13 cellular contexts compared by ENCODE assay signal in the genomic region with DNA sequence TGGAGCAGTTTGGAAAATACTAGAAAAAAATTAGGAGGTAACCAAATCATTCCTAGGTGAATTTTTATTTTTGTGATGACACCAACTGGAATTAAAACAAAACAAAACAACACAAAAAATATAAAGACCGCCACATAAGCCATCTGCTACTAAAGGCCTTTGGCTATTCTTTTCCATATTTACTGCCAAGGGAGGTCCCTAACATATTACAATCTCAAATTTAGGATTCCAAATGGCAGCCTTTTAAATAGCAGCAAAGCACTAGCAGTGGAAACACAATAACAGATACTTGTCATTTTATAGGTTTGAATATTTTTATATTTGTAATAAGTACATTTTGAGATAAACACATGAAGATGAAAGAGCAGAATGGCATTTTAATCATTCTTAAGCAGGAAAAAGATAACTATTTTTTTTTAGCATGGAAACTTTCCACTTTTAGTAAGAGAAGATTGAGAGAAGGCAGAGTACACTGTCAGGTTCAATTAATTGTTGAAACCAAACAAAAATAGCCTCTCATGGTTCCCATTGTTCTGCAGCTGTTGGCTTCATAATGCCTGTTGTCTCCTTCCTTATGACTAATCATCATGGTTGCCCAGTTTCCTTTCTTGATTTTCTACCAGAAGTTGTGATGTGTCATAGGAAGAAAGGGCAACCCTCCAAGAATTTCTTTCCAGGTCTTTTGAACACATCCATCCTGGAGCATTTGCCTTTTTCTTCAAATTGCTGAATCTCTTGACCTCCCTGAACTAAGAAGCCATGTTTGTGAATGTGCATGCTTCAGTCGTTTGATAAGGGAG.
DNase-seq lines count a peak whose midpoint lies in the region; ATAC-seq and TF ChIP-seq lines count a peak whose summit lies in the region.
"Had no signal": no experiment of that assay in that cellular context is flagged by ENCODE, and none has a peak within 500 bp of the region (broad histone marks: within the 10 kb centered on the region; RNA-seq: fewer than 3 reads in every experiment).

No MANE protein-coding gene starts in this region.

- POLR2A ChIA-PET in activated CD8-positive, alpha-beta T cell treated with anti-CD3 and anti-CD28 coated beads for 36 hours (lab: Charles Lee): no interaction called here

- DNase-seq in AG10803 (ENCODE audit: low read depth): peak; percentile 84
- no peak for DNase-seq in endodermal cell
- no peak for DNase-seq in activated CD4-positive, alpha-beta T cell treated with anti-CD3 and anti-CD28 coated beads, Interleukin-2, amount 10 ng/mL, durations not matched to agents 24 days and 14 days
- DNase-seq in KBM-7: no peak
- no peak for DNase-seq in activated CD8-positive, alpha-beta T cell treated with anti-CD3 and anti-CD28 coated beads for 36 hours
- DNase-seq: activated gamma-delta T cell treated with Interleukin-2 at 50 U/mL for 16 hours, Calu3, NCI-H187 treated with DMSO at 0.1 percent for 48 hours, nucleus accumbens had no signal

- WGBS in endodermal cell (ENCODE audit: insufficient coverage in 1 of 2, insufficient read length in 1 of 2), 2 experiments: 81% methylated on average over 2 of the region's 2 CpGs; no CpG with 5 or more reads in 1 of the 2 experiments
- WGBS in mesodermal cell (ENCODE audit: insufficient coverage in 2 of 2), 2 experiments: 60 to 86% methylated on average over 1 to 2 of the region's 2 CpGs

- no peak for ATAC-seq in activated CD8-positive, alpha-beta T cell treated with anti-CD3 and anti-CD28 coated beads for 36 hours
- ATAC-seq in GM21723 (IDR thresholded peaks at IDR 0.05; ENCODE audit: unreplicated experiment): no peak

- H3K9me3 ChIP-seq in Loucy (ENCODE audit: insufficient read depth, low read depth, low read length) (peaks cover 5% of the 10 kb centered on the region), endodermal cell (ENCODE audit: control insufficient read depth, low read length) (peaks cover 40% of the 10 kb centered on the region), mesodermal cell (ENCODE audit: control insufficient read depth, low read length) (no peaks in the 10 kb centered on the region)

- peaks cover 24% of the 10 kb centered on the region for H3K4me1 Mint-ChIP-seq in endodermal cell
- no peaks in the 10 kb centered on the region for H3K4me1 Mint-ChIP-seq in activated CD4-positive, alpha-beta T cell treated with anti-CD3 and anti-CD28 coated beads, Interleukin-2, amount 10 ng/mL, durations not matched to agents 24 days and 14 days
- no peaks in the 10 kb centered on the region for H3K4me1 Mint-ChIP-seq in activated CD8-positive, alpha-beta T cell treated with anti-CD3 and anti-CD28 coated beads for 36 hours (ENCODE audit: low read depth)

- intact Hi-C loops in activated CD4-positive, alpha-beta T cell treated with anti-CD3 and anti-CD28 coated beads, Interleukin-2, amount 10 ng/mL, durations not matched to agents 24 days and 14 days (cut with micrococcal nuclease): no loop called here
- intact Hi-C loops in activated CD8-positive, alpha-beta T cell treated with anti-CD3 and anti-CD28 coated beads for 36 hours (cut with micrococcal nuclease): no loop called here

- H3K27me3 ChIP-seq in Loucy (ENCODE audit: insufficient read depth, low read length, poor library complexity, severe bottlenecking): no peaks in the 10 kb centered on the region
- no peaks in the 10 kb centered on the region for H3K27me3 ChIP-seq in endodermal cell (ENCODE audit: control insufficient read depth, insufficient read depth, low read length, poor library complexity, severe bottlenecking)

- peaks cover 7% of the 10 kb centered on the region for H3K36me3 Mint-ChIP-seq in endodermal cell (ENCODE audit: low read depth)
- no peaks in the 10 kb centered on the region for H3K36me3 Mint-ChIP-seq in activated CD4-positive, alpha-beta T cell treated with anti-CD3 and anti-CD28 coated beads, Interleukin-2, amount 10 ng/mL, durations not matched to agents 24 days and 14 days (ENCODE audit: low read depth)
- no peaks in the 10 kb centered on the region for H3K36me3 Mint-ChIP-seq in activated CD8-positive, alpha-beta T cell treated with anti-CD3 and anti-CD28 coated beads for 36 hours (ENCODE audit: low read depth)

- H4K20me1 ChIP-seq in Loucy (ENCODE audit: insufficient read depth, low read length, poor library complexity, severe bottlenecking): no peaks in the 10 kb centered on the region

- H3K4me1 ChIP-seq in Loucy (ENCODE audit: insufficient read depth, low read length, poor library complexity, severe bottlenecking) (peaks cover 24% of the 10 kb centered on the region), endodermal cell (ENCODE audit: control insufficient read depth, insufficient read depth, low read length) (peaks cover 3% of the 10 kb centered on the region), mesodermal cell (ENCODE audit: control insufficient read depth, insufficient read depth, low read length, poor library complexity, severe bottlenecking) (peaks cover 13% of the 10 kb centered on the region)

- H3K9ac ChIP-seq in Loucy (ENCODE audit: low read depth, low read length, poor library complexity, severe bottlenecking): no peak overlapping the region
- H3K9ac ChIP-seq in endodermal cell (ENCODE audit: extremely low read depth, low read length, poor library complexity, severe bottlenecking): no peak overlapping the region

- no peaks in the 10 kb centered on the region for H3K79me2 ChIP-seq in Loucy (ENCODE audit: insufficient read depth, low read length)

- no peak overlapping the region for H3K4me3 Mint-ChIP-seq in endodermal cell
- no peak overlapping the region for H3K4me3 Mint-ChIP-seq in activated CD4-positive, alpha-beta T cell treated with anti-CD3 and anti-CD28 coated beads, Interleukin-2, amount 10 ng/mL, durations not matched to agents 24 days and 14 days
- no peak overlapping the region for H3K4me3 Mint-ChIP-seq in activated CD8-positive, alpha-beta T cell treated with anti-CD3 and anti-CD28 coated beads for 36 hours
- H3K4me3 Mint-ChIP-seq: T-helper 1 cell treated with Interleukin-12 subunit alpha and Interleukin-12 subunit beta and Interleukin-4 antibody, amounts not matched to agents 30 μg/mL and 1 μg/mL, for 36 hours had no signal

- H3K9me2 ChIP-seq in Loucy (replicated peaks; ENCODE audit: low read depth, low read length): no peaks in the 10 kb centered on the region

- H3K27me3 Mint-ChIP-seq in endodermal cell (ENCODE audit: insufficient read depth): no peaks in the 10 kb centered on the region
- H3K27me3 Mint-ChIP-seq in activated CD4-positive, alpha-beta T cell treated with anti-CD3 and anti-CD28 coated beads, Interleukin-2, amount 10 ng/mL, durations not matched to agents 24 days and 14 days: peaks cover 3% of the 10 kb centered on the region
- H3K27me3 Mint-ChIP-seq in activated CD8-positive, alpha-beta T cell treated with anti-CD3 and anti-CD28 coated beads for 36 hours: peaks cover 2% of the 10 kb centered on the region

- in situ Hi-C loops in KBM-7 (cut with MboI; ENCODE audit: low pct_unique_long_range_greater_than_20kb, low sequenced_read_pairs): no loop called here

- peaks cover 14% of the 10 kb centered on the region for H3K9me3 Mint-ChIP-seq in endodermal cell
- no peaks in the 10 kb centered on the region for H3K9me3 Mint-ChIP-seq in activated CD4-positive, alpha-beta T cell treated with anti-CD3 and anti-CD28 coated beads, Interleukin-2, amount 10 ng/mL, durations not matched to agents 24 days and 14 days
- H3K9me3 Mint-ChIP-seq in activated CD8-positive, alpha-beta T cell treated with anti-CD3 and anti-CD28 coated beads for 36 hours: peaks cover 1% of the 10 kb centered on the region

- TF ChIP-seq CTCF in AG10803 (conservative IDR thresholded peaks at IDR 0.05; ENCODE audit: low read length) (no peak), Loucy (conservative IDR thresholded peaks at IDR 0.05; ENCODE audit: low read length) (no peak), endodermal cell (conservative IDR thresholded peaks at IDR 0.05) (no peak)
- no peak for TF ChIP-seq CTCF in activated CD8-positive, alpha-beta T cell treated with anti-CD3 and anti-CD28 coated beads for 36 hours (IDR thresholded peaks at IDR 0.05)

- H3K36me3 ChIP-seq in Loucy (ENCODE audit: insufficient read depth, low read length) (no peaks in the 10 kb centered on the region), endodermal cell (ENCODE audit: control insufficient read depth, insufficient read depth, low read length) (no peaks in the 10 kb centered on the region), mesodermal cell (ENCODE audit: control insufficient read depth, insufficient read depth, low read length) (no peaks in the 10 kb centered on the region)

- H3K27ac ChIP-seq in endodermal cell (ENCODE audit: low read depth, low read length): peak overlapping the region; percentile 10
- peak overlapping the region; percentile 77 for H3K27ac ChIP-seq in mesodermal cell (ENCODE audit: low read depth, low read length, severe bottlenecking)

- CTCF ChIA-PET in activated CD8-positive, alpha-beta T cell treated with anti-CD3 and anti-CD28 coated beads for 36 hours (lab: Charles Lee): no interaction called here

- H2AFZ ChIP-seq in Loucy (ENCODE audit: low read length): peak overlapping the region; percentile 31; the same call in 1 of the 2 replicates

- H3K27ac Mint-ChIP-seq in endodermal cell: no peak overlapping the region
- H3K27ac Mint-ChIP-seq in activated CD4-positive, alpha-beta T cell treated with anti-CD3 and anti-CD28 coated beads, Interleukin-2, amount 10 ng/mL, durations not matched to agents 24 days and 14 days: no peak overlapping the region
- H3K27ac Mint-ChIP-seq in activated CD8-positive, alpha-beta T cell treated with anti-CD3 and anti-CD28 coated beads for 36 hours: no peak overlapping the region
- H3K27ac Mint-ChIP-seq: T-helper 1 cell treated with Interleukin-12 subunit alpha and Interleukin-12 subunit beta and Interleukin-4 antibody, amounts not matched to agents 30 μg/mL and 1 μg/mL, for 36 hours had no signal

- H3K4me2 ChIP-seq in Loucy (ENCODE audit: low read depth, low read length, poor library complexity, severe bottlenecking): no peak overlapping the region

- no peaks in the 10 kb centered on the region for H3F3A ChIP-seq in Loucy (ENCODE audit: low read depth)

- no peak overlapping the region for H3K4me3 ChIP-seq in AG10803 (ENCODE audit: low read length)
- no peak overlapping the region for H3K4me3 ChIP-seq in Loucy (ENCODE audit: low read length, poor library complexity, severe bottlenecking)
- H3K4me3 ChIP-seq in endodermal cell (ENCODE audit: low read length): peak overlapping the region; percentile 57
- H3K4me3 ChIP-seq in mesodermal cell (ENCODE audit: extremely low read depth, insufficient read depth, low read length, poor library complexity, severe bottlenecking): no peak overlapping the region
